In genomic region chrX:52983526-52983925, GRCh38 we compare ENCODE assay signal across 12 cellular contexts. TPM values are rescaled to one million over a fixed set of nuclear protein-coding genes. Genes with fewer than 3 reads are reported as not detected.
DNase-seq lines count a peak whose midpoint lies in the region; ATAC-seq and TF ChIP-seq lines count a peak whose summit lies in the region.
"Had no signal": no experiment of that assay in that cellular context is flagged by ENCODE, and none has a peak within 500 bp of the region (broad histone marks: within the 10 kb centered on the region; RNA-seq: fewer than 3 reads in every experiment).

No MANE protein-coding gene starts in this region.

- H3K4me1 ChIP-seq in adipocyte (ENCODE audit: control insufficient read depth, insufficient read depth, low read length) = peaks cover 29% of the 10 kb centered on the region
- peaks cover 0 to 38% (median 0%) of the 10 kb centered on the region in 3 donors for H3K4me1 ChIP-seq in gastroesophageal sphincter

- no peaks in the 10 kb centered on the region for H3K27me3 Mint-ChIP-seq in progenitor cell of endocrine pancreas
- H3K27me3 Mint-ChIP-seq in activated T-helper 1 cell treated with anti-CD3 and anti-CD28 coated beads, Interleukin-12 subunit alpha, Interleukin-12 subunit beta, Interleukin-2, Interleukin-4 antibody, amounts not matched to agents 30 ng/mL and 10 ng/mL and 1 ng/mL, durations not matched to agents 14 hours and 24 hours and 36 hours (ENCODE audit: insufficient read depth) = peaks cover 3% of the 10 kb centered on the region
- H3K27me3 Mint-ChIP-seq: activated naive CD8-positive, alpha-beta T cell treated with anti-CD3 and anti-CD28 coated beads for 36 hours had no signal

- TF ChIP-seq CTCF in AG04450 (IDR thresholded peaks at IDR 0.05; ENCODE audit: low read depth, low read length) (no peak), gastroesophageal sphincter (IDR thresholded peaks at IDR 0.05) (no peak), progenitor cell of endocrine pancreas (IDR thresholded peaks at IDR 0.05; ENCODE audit: unreplicated experiment) (no peak)

- intact Hi-C loops in activated T-helper 1 cell treated with anti-CD3 and anti-CD28 coated beads, Interleukin-12 subunit alpha, Interleukin-12 subunit beta, Interleukin-2, Interleukin-4 antibody, amounts not matched to agents 30 ng/mL and 10 ng/mL and 1 ng/mL, durations not matched to agents 14 hours and 24 hours and 36 hours (cut with micrococcal nuclease) = no loop called here

- H3K9me3 Mint-ChIP-seq in progenitor cell of endocrine pancreas (ENCODE audit: low read depth) = peaks cover 3% of the 10 kb centered on the region
- no peaks in the 10 kb centered on the region for H3K9me3 Mint-ChIP-seq in activated T-helper 1 cell treated with anti-CD3 and anti-CD28 coated beads, Interleukin-12 subunit alpha, Interleukin-12 subunit beta, Interleukin-2, Interleukin-4 antibody, amounts not matched to agents 30 ng/mL and 10 ng/mL and 1 ng/mL, durations not matched to agents 14 hours and 24 hours and 36 hours
- H3K9me3 Mint-ChIP-seq: activated naive CD8-positive, alpha-beta T cell treated with anti-CD3 and anti-CD28 coated beads for 36 hours had no signal

- peak overlapping the region; percentile 74 for H3K27ac Mint-ChIP-seq in progenitor cell of endocrine pancreas
- H3K27ac Mint-ChIP-seq in activated T-helper 1 cell treated with anti-CD3 and anti-CD28 coated beads, Interleukin-12 subunit alpha, Interleukin-12 subunit beta, Interleukin-2, Interleukin-4 antibody, amounts not matched to agents 30 ng/mL and 10 ng/mL and 1 ng/mL, durations not matched to agents 14 hours and 24 hours and 36 hours = no peak overlapping the region
- H3K27ac Mint-ChIP-seq: activated naive CD8-positive, alpha-beta T cell treated with anti-CD3 and anti-CD28 coated beads for 36 hours had no signal

- ATAC-seq in gastroesophageal sphincter (no peak), HG02981 (IDR thresholded peaks at IDR 0.05; ENCODE audit: unreplicated experiment) (no peak), HG02623 (IDR thresholded peaks at IDR 0.05; ENCODE audit: unreplicated experiment) (no peak)

- peak overlapping the region; percentile 49 for H3K27ac ChIP-seq in AG04450 (ENCODE audit: low read depth, low read length)
- peak overlapping the region; percentile 61 to 84 (median 70) for H3K27ac ChIP-seq in gastroesophageal sphincter

- POLR2A ChIA-PET in AG04450 (lab: Yijun Ruan, JAX) = interaction anchor here (0.7 to 1.5 kb wide), 2 partner anchors 11 to 12 kb away, joined by 3 to 5 read pairs; no protein-coding TSS in a partner anchor

- no peaks in the 10 kb centered on the region for H3K36me3 Mint-ChIP-seq in progenitor cell of endocrine pancreas (ENCODE audit: insufficient read depth)
- H3K36me3 Mint-ChIP-seq in activated T-helper 1 cell treated with anti-CD3 and anti-CD28 coated beads, Interleukin-12 subunit alpha, Interleukin-12 subunit beta, Interleukin-2, Interleukin-4 antibody, amounts not matched to agents 30 ng/mL and 10 ng/mL and 1 ng/mL, durations not matched to agents 14 hours and 24 hours and 36 hours (ENCODE audit: low read depth) = no peaks in the 10 kb centered on the region
- H3K36me3 Mint-ChIP-seq: activated naive CD8-positive, alpha-beta T cell treated with anti-CD3 and anti-CD28 coated beads for 36 hours had no signal

- H3K4me3 Mint-ChIP-seq in progenitor cell of endocrine pancreas (ENCODE audit: low read depth) = peak overlapping the region; percentile 49
- no peak overlapping the region for H3K4me3 Mint-ChIP-seq in activated T-helper 1 cell treated with anti-CD3 and anti-CD28 coated beads, Interleukin-12 subunit alpha, Interleukin-12 subunit beta, Interleukin-2, Interleukin-4 antibody, amounts not matched to agents 30 ng/mL and 10 ng/mL and 1 ng/mL, durations not matched to agents 14 hours and 24 hours and 36 hours
- H3K4me3 Mint-ChIP-seq: activated naive CD8-positive, alpha-beta T cell treated with anti-CD3 and anti-CD28 coated beads for 36 hours had no signal

- H3K9ac ChIP-seq in adipocyte (ENCODE audit: low read length) = peak overlapping the region; percentile 79

- no peak for TF ChIP-seq POLR2A in gastroesophageal sphincter (IDR thresholded peaks at IDR 0.05)

- H3K36me3 ChIP-seq in adipocyte (ENCODE audit: control insufficient read depth, insufficient read depth, low read length, severe bottlenecking) (no peaks in the 10 kb centered on the region), gastroesophageal sphincter (no peaks in the 10 kb centered on the region)

- WGBS in gastroesophageal sphincter (ENCODE audit: low coverage in 1 of 2), 2 donors = 12 to 33% methylated on average over 3 to 5 of the region's 5 CpGs

- DNase-seq in AG04450 (ENCODE audit: low read depth, low spot score) = no peak
- peak; percentile 14 for DNase-seq in adipocyte (ENCODE audit: low read depth)
- DNase-seq in progenitor cell of endocrine pancreas (ENCODE audit: low spot score, unreplicated experiment) = no peak
- DNase-seq in AG08396 (ENCODE audit: low spot score) = no peak
- no peak for DNase-seq in activated T-helper 1 cell treated with anti-CD3 and anti-CD28 coated beads, Interleukin-12 subunit alpha, Interleukin-12 subunit beta, Interleukin-2, Interleukin-4 antibody, amounts not matched to agents 30 ng/mL and 10 ng/mL and 1 ng/mL, durations not matched to agents 14 hours and 24 hours and 36 hours (ENCODE audit: low spot score)
- DNase-seq: activated naive CD8-positive, alpha-beta T cell treated with anti-CD3 and anti-CD28 coated beads for 36 hours; DND-41; effector memory CD4-positive, alpha-beta T cell; T-helper 9 cell had no signal

- H3K9me3 ChIP-seq in AG04450 (ENCODE audit: control insufficient read depth, insufficient read depth, low read length) (no peaks in the 10 kb centered on the region), adipocyte (ENCODE audit: control insufficient read depth, low read length) (no peaks in the 10 kb centered on the region), gastroesophageal sphincter (no peaks in the 10 kb centered on the region)

- no peak for TF ChIP-seq EP300 in gastroesophageal sphincter (IDR thresholded peaks at IDR 0.05)

- peaks cover 6% of the 10 kb centered on the region for H3K4me1 Mint-ChIP-seq in progenitor cell of endocrine pancreas (ENCODE audit: low read depth)
- no peaks in the 10 kb centered on the region for H3K4me1 Mint-ChIP-seq in activated T-helper 1 cell treated with anti-CD3 and anti-CD28 coated beads, Interleukin-12 subunit alpha, Interleukin-12 subunit beta, Interleukin-2, Interleukin-4 antibody, amounts not matched to agents 30 ng/mL and 10 ng/mL and 1 ng/mL, durations not matched to agents 14 hours and 24 hours and 36 hours (ENCODE audit: low read depth)

- H3K4me3 ChIP-seq in AG04450 (ENCODE audit: low read depth, low read length) = peak overlapping the region; percentile 17
- peak overlapping the region; percentile 55 for H3K4me3 ChIP-seq in adipocyte (ENCODE audit: low read length)
- peak overlapping the region; percentile 22 to 30 for H3K4me3 ChIP-seq in gastroesophageal sphincter

- CTCF ChIA-PET in AG04450 (lab: Charles Lee) = interaction anchor here (2.4 kb wide), 1 partner anchor 12 kb away, joined by 9 read pairs; no protein-coding TSS in a partner anchor

- H3K27me3 ChIP-seq in AG04450 (ENCODE audit: control insufficient read depth, insufficient read depth, low read length) = no peaks in the 10 kb centered on the region
- peaks cover 10% of the 10 kb centered on the region for H3K27me3 ChIP-seq in adipocyte (replicated peaks; ENCODE audit: control insufficient read depth, insufficient read depth, low read length)
- no peaks in the 10 kb centered on the region for H3K27me3 ChIP-seq in gastroesophageal sphincter

RNA-seq across cellular contexts. Expression of gene FAM156A, which starts 25.2 kb away (rescaled TPM):
- 18.2 and 24.0 TPM in 2 replicates for polyA plus RNA-seq in AG04450 (2011; rRNA removed)
- polyA minus RNA-seq in AG04450 (2011; rRNA and poly(A)+ RNA removed) = 12.0 and 14.4 TPM in 2 replicates
- total RNA-seq in gastroesophageal sphincter = 10 to 100 TPM in 2 of 4 donors, 1 to 10 TPM in 2; 2.6 to 14.1 (median 10.7) TPM
- 22.0 and 27.2 TPM in 2 replicates for total RNA-seq in progenitor cell of endocrine pancreas
- 23.9 and 24.1 TPM in 2 replicates for total RNA-seq in activated T-helper 1 cell treated with anti-CD3 and anti-CD28 coated beads, Interleukin-12 subunit alpha, Interleukin-12 subunit beta, Interleukin-2, Interleukin-4 antibody, amounts not matched to agents 30 ng/mL and 10 ng/mL and 1 ng/mL, durations not matched to agents 14 hours and 24 hours and 36 hours
